In genomic region chr14:77681196-77682157, GRCh38 we compare ENCODE assay signal across 12 cellular contexts. TPM values are rescaled to one million over a fixed set of nuclear protein-coding genes. Genes with fewer than 3 reads are reported as not detected.
DNase-seq lines count a peak whose midpoint lies in the region.
"Had no signal": no experiment of that assay in that cellular context is flagged by ENCODE, and none has a peak within 500 bp of the region (broad histone marks: within the 10 kb centered on the region; RNA-seq: fewer than 3 reads in every experiment).

No MANE protein-coding gene starts in this region.

- in situ Hi-C loops in KBM-7 (cut with MboI; ENCODE audit: low pct_unique_long_range_greater_than_20kb, low sequenced_read_pairs), result no loop called here

- H3K9ac ChIP-seq in endocrine pancreas (ENCODE audit: control insufficient read depth, insufficient read depth, low read length), result no peak overlapping the region
- no peak overlapping the region for H3K9ac ChIP-seq in Karpas-422 (ENCODE audit: low read length)

- 0 out of 2 replicates have a peak, but pooled peaks cover 2% of the 10 kb centered on the region for H3K79me2 ChIP-seq in Karpas-422 (ENCODE audit: low read length)

- H2AFZ ChIP-seq in Karpas-422 (ENCODE audit: low read length), result no peak overlapping the region

- H3K27ac ChIP-seq in Karpas-422 (ENCODE audit: low read length), result no peak overlapping the region
- H3K27ac ChIP-seq: ascending aorta had no signal

- DNase-seq in GM04504 (ENCODE audit: low read depth) (peak; percentile 40), NCI-H69 (lab: John Stamatoyannopoulos, UW) (peak; percentile 94), renal cortical epithelial cell (ENCODE audit: low read depth) (peak; percentile 30), SKM-1 treated with dmso at 0.1 percent for 144 hours (lab: John Stamatoyannopoulos, UW; ENCODE audit: unreplicated experiment) (no peak), NCI-H146 treated with DMSO at 0.1 percent for 48 hours (lab: John Stamatoyannopoulos, UW; ENCODE audit: unreplicated experiment) (no peak), KBM-7 (no peak), Karpas-422 (no peak)
- DNase-seq: midbrain; stimulated activated naive CD8-positive, alpha-beta T cell treated with anti-CD3 and anti-CD28 coated beads, Interleukin-15, Interleukin-2, amounts not matched to agents 100 U/mL and 50 U/mL, for 24 hours; T-helper 1 cell had no signal

- H3K36me3 ChIP-seq in endocrine pancreas (ENCODE audit: control insufficient read depth, insufficient read depth, low read length), result no peaks in the 10 kb centered on the region
- peaks cover 9% of the 10 kb centered on the region; the same call in 1 of the 2 replicates for H3K36me3 ChIP-seq in Karpas-422 (ENCODE audit: insufficient read depth, low read length)

- no peak overlapping the region for H3K4me2 ChIP-seq in Karpas-422 (ENCODE audit: low read depth, low read length, poor library complexity, severe bottlenecking)

- H3K9me3 ChIP-seq in endocrine pancreas (ENCODE audit: control insufficient read depth, low read length) (no peaks in the 10 kb centered on the region), Karpas-422 (ENCODE audit: low read length) (no peaks in the 10 kb centered on the region)
- H3K9me3 ChIP-seq: ascending aorta had no signal

- H3K9me2 ChIP-seq in Karpas-422 (replicated peaks; ENCODE audit: insufficient read depth, low read length), result no peaks in the 10 kb centered on the region

- peaks cover 9% of the 10 kb centered on the region for H3K4me1 ChIP-seq in endocrine pancreas (ENCODE audit: control insufficient read depth, insufficient read depth, low read length)
- H3K4me1 ChIP-seq in Karpas-422 (ENCODE audit: low read length), result no peaks in the 10 kb centered on the region

- H3K4me3 ChIP-seq in endocrine pancreas (ENCODE audit: control insufficient read depth, insufficient read depth, low read length), result peak overlapping the region; percentile 6
- H3K4me3 ChIP-seq in Karpas-422 (ENCODE audit: low read length), result no peak overlapping the region
- H3K4me3 ChIP-seq: ascending aorta had no signal

- H4K20me1 ChIP-seq in Karpas-422 (ENCODE audit: insufficient read depth, low read depth, low read length), result no peaks in the 10 kb centered on the region

- H3K27me3 ChIP-seq in endocrine pancreas (ENCODE audit: control insufficient read depth, insufficient read depth, low read length), result no peaks in the 10 kb centered on the region
- H3K27me3 ChIP-seq in Karpas-422 (ENCODE audit: low read length), result no peaks in the 10 kb centered on the region
- H3K27me3 ChIP-seq: ascending aorta had no signal

RNA-seq across cellular contexts. Expression of gene ALKBH1, which starts 26.3 kb away (rescaled TPM):
- 9.0 and 10.0 TPM in 2 replicates for total RNA-seq in renal cortical epithelial cell
- total RNA-seq in Karpas-422 (2014; rRNA removed; shearing (Covaris generic); ENCODE audit: low replicate concordance), result 13.5 and 17.1 TPM in 2 replicates

RNA-seq across cellular contexts. Expression of gene SLIRP, which starts 26.4 kb away (rescaled TPM):
- 75.3 and 279 TPM in 2 replicates for total RNA-seq in renal cortical epithelial cell
- total RNA-seq in Karpas-422 (2014; rRNA removed; shearing (Covaris generic); ENCODE audit: low replicate concordance), result 204 and 470 TPM in 2 replicates

Comparison
In these comparisons a context has a peak if more than half of its experiments do, and no peak if none do; other contexts are left out.
1. DNase-seq: peak in GM04504 (single experiment), NCI-H69 (single experiment) and renal cortical epithelial cell (single experiment); none in SKM-1 treated with dmso at 0.1 percent for 144 hours (single experiment), NCI-H146 treated with DMSO at 0.1 percent for 48 hours (single experiment), KBM-7 (single experiment) and Karpas-422 (single experiment).